1 cellular context compared by ENCODE assay signal in genomic region chr1:115251856-115252255, GRCh38.
TF ChIP-seq lines count a peak whose summit lies in the region.

No MANE protein-coding gene starts in this region.

TF ChIP-seq in IMR-90, 13 proteins besides CTCF, POLR2A, EP300 and RAD21:
- TF ChIP-seq MXI1 (IDR thresholded peaks at IDR 0.05; ENCODE audit: borderline replicate concordance, low read depth, low read length) (peak; percentile 58; the same call in 1 of the 2 replicates), MAZ (IDR thresholded peaks at IDR 0.05; ENCODE audit: borderline replicate concordance, low read depth, low read length) (0 out of 2 replicates have a peak, but pooled peaks have one; percentile 30), RCOR1 (IDR thresholded peaks at IDR 0.05; ENCODE audit: insufficient replicate concordance, low read length) (no peak), FOS (IDR thresholded peaks at IDR 0.05; ENCODE audit: low read depth, low read length) (peak; percentile 86), SMC3 (IDR thresholded peaks at IDR 0.05; ENCODE audit: low read depth, low read length) (peak; percentile 17; the same call in 1 of the 2 replicates), ELK1 (IDR thresholded peaks at IDR 0.05; ENCODE audit: borderline replicate concordance, low read depth, low read length) (no peak)
